Comparison of ENCODE assay signal across 21 cellular contexts in genomic region chr3:184796954-184797353, GRCh38.
"Had no signal": no experiment of that assay in that cellular context is flagged by ENCODE, and none has a peak within 500 bp of the region (broad histone marks: within the 10 kb centered on the region; RNA-seq: fewer than 3 reads in every experiment).

No MANE protein-coding gene starts in this region.

- H3K27me3 ChIP-seq: testis had no signal

- H3K4me3 Mint-ChIP-seq: memory B cell; nephron; stimulated activated naive B cell treated with anti-CD40 and anti-IgM and Interleukin-4, amounts not matched to agents 10 μg/mL and 1 μg/mL and 100 μg/mL, for 72 hours; stimulated activated naive CD8-positive, alpha-beta T cell treated with anti-CD3 and anti-CD28 coated beads, Interleukin-15, amount 100 ng/mL, for 72 hours had no signal

- H3K36me3 ChIP-seq: heart right ventricle, left lung, lower lobe of right lung, neutrophil, sigmoid colon, tibial nerve had no signal

- H3K27ac ChIP-seq: coronary artery, heart right ventricle, left lung, lower lobe of right lung, neutrophil, psoas muscle, sigmoid colon, skin epidermis, testis, tibial nerve had no signal

- H3K4me3 ChIP-seq: coronary artery, heart right ventricle, left lung, lower lobe of right lung, psoas muscle, sigmoid colon, skin epidermis, testis, tibial nerve had no signal

- ATAC-seq: esophagus mucosa; left lung; lower lobe of right lung; psoas muscle; stimulated activated naive B cell treated with anti-CD40 and anti-IgM and Interleukin-4, amounts not matched to agents 10 μg/mL and 1 μg/mL and 100 μg/mL, for 72 hours; stimulated activated naive CD8-positive, alpha-beta T cell treated with anti-CD3 and anti-CD28 coated beads, Interleukin-15, amount 100 ng/mL, for 72 hours had no signal

- H3K27ac Mint-ChIP-seq: memory B cell; nephron; stimulated activated naive B cell treated with anti-CD40 and anti-IgM and Interleukin-4, amounts not matched to agents 10 μg/mL and 1 μg/mL and 100 μg/mL, for 72 hours; stimulated activated naive CD8-positive, alpha-beta T cell treated with anti-CD3 and anti-CD28 coated beads, Interleukin-15, amount 100 ng/mL, for 72 hours had no signal

- H3K9me3 Mint-ChIP-seq: memory B cell; nephron; stimulated activated naive B cell treated with anti-CD40 and anti-IgM and Interleukin-4, amounts not matched to agents 10 μg/mL and 1 μg/mL and 100 μg/mL, for 72 hours had no signal

- DNase-seq: effector CD4-positive, alpha-beta T cell; heart right ventricle; hypothalamus; left lung; lower lobe of right lung; midbrain; psoas muscle; retina; sigmoid colon; stimulated activated CD4-positive, alpha-beta T cell treated with anti-CD3 and anti-CD28 coated beads, Interleukin-2, amount 100 ng/mL, for 24 hours; stimulated activated CD4-positive, alpha-beta T cell treated with anti-CD3 and anti-CD28 coated beads, Interleukin-4, amount 100 ng/mL, for 4 hours; stimulated activated naive B cell treated with anti-CD40 and anti-IgM and Interleukin-4, amounts not matched to agents 10 μg/mL and 1 μg/mL and 100 μg/mL, for 72 hours; stimulated activated naive CD8-positive, alpha-beta T cell treated with anti-CD3 and anti-CD28 coated beads, Interleukin-15, amount 100 ng/mL, for 72 hours; testis had no signal

- H3K36me3 Mint-ChIP-seq: stimulated activated naive B cell treated with anti-CD40 and anti-IgM and Interleukin-4, amounts not matched to agents 10 μg/mL and 1 μg/mL and 100 μg/mL, for 72 hours had no signal

- H3K4me1 Mint-ChIP-seq: memory B cell; stimulated activated naive B cell treated with anti-CD40 and anti-IgM and Interleukin-4, amounts not matched to agents 10 μg/mL and 1 μg/mL and 100 μg/mL, for 72 hours; stimulated activated naive CD8-positive, alpha-beta T cell treated with anti-CD3 and anti-CD28 coated beads, Interleukin-15, amount 100 ng/mL, for 72 hours had no signal

- H3K4me1 ChIP-seq: lower lobe of right lung, psoas muscle, sigmoid colon, testis, tibial nerve had no signal

- H3K9me3 ChIP-seq: heart right ventricle, left lung, lower lobe of right lung, neutrophil, psoas muscle, sigmoid colon, testis, tibial nerve had no signal
